In the genomic region with DNA sequence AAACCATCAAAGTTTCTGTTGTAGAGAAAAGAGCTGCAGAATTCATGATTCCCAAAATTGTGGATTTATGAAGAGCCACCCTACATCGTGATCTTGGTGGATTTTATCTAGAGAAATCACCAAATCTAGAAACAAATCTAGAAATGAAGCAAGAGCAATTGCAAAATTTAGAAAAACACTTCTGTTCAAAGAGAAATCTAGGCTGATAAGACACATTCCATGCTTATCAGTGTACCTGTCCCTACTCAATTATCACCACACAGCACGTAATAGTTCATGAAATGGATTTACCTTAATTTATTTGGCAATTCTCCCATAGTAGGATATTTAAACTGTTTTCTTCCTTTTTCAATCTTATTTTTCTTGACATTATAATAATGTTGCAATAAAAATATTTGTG, we compare ENCODE assay signal across 17 cellular contexts.
DNase-seq lines count a peak whose midpoint lies in the region; ATAC-seq and TF ChIP-seq lines count a peak whose summit lies in the region.
"Had no signal": no experiment of that assay in that cellular context is flagged by ENCODE, and none has a peak within 500 bp of the region (broad histone marks: within the 10 kb centered on the region; RNA-seq: fewer than 3 reads in every experiment).

No MANE protein-coding gene starts in this region.

- H3K4me1 Mint-ChIP-seq in activated CD8-positive, alpha-beta T cell treated with anti-CD3 and anti-CD28 coated beads for 36 hours (ENCODE audit: low read depth): no peaks in the 10 kb centered on the region
- H3K4me1 Mint-ChIP-seq in activated CD8-positive, alpha-beta T cell treated with anti-CD3 and anti-CD28 coated beads, Interleukin-2, amount 10 ng/mL, durations not matched to agents 7 days and 5 days (ENCODE audit: low read depth): no peaks in the 10 kb centered on the region
- peaks cover 10% of the 10 kb centered on the region for H3K4me1 Mint-ChIP-seq in activated naive CD8-positive, alpha-beta T cell (ENCODE audit: low read depth)
- H3K4me1 Mint-ChIP-seq in activated naive CD8-positive, alpha-beta T cell treated with anti-CD3 and anti-CD28 coated beads for 36 hours: peaks cover 5% of the 10 kb centered on the region
- H3K4me1 Mint-ChIP-seq in stimulated activated effector memory CD8-positive, alpha-beta T cell treated with anti-CD3 and anti-CD28 coated beads, Interleukin-12 subunit alpha, Interleukin-12 subunit beta, amount 100 ng/mL, for 72 hours: peaks cover 22% of the 10 kb centered on the region
- H3K4me1 Mint-ChIP-seq: B cell had no signal

- H3K27me3 Mint-ChIP-seq in activated CD8-positive, alpha-beta T cell treated with anti-CD3 and anti-CD28 coated beads for 36 hours: no peaks in the 10 kb centered on the region
- no peaks in the 10 kb centered on the region for H3K27me3 Mint-ChIP-seq in activated CD8-positive, alpha-beta T cell treated with anti-CD3 and anti-CD28 coated beads, Interleukin-2, amount 10 ng/mL, durations not matched to agents 7 days and 5 days (ENCODE audit: low read depth)
- H3K27me3 Mint-ChIP-seq in activated naive CD8-positive, alpha-beta T cell: no peaks in the 10 kb centered on the region
- H3K27me3 Mint-ChIP-seq in activated naive CD8-positive, alpha-beta T cell treated with anti-CD3 and anti-CD28 coated beads for 36 hours: no peaks in the 10 kb centered on the region
- H3K27me3 Mint-ChIP-seq: B cell; CD4-positive, CD25-positive, alpha-beta regulatory T cell; CD8-positive, alpha-beta memory T cell had no signal

- CTCF ChIA-PET in activated CD8-positive, alpha-beta T cell treated with anti-CD3 and anti-CD28 coated beads for 36 hours (lab: Charles Lee): interaction anchor here (0.7 to 2.1 kb wide), 3 partner anchors 182 to 249 kb away, joined by 3 to 9 read pairs (median 3); no protein-coding TSS in a partner anchor
- CTCF ChIA-PET in activated CD8-positive, alpha-beta T cell treated with anti-CD3 and anti-CD28 coated beads, Interleukin-2, amount 10 ng/mL, durations not matched to agents 7 days and 5 days (lab: Charles Lee): interaction anchor here (0.9 kb wide), 1 partner anchor 244 kb away, joined by 3 read pairs; no protein-coding TSS in a partner anchor

- no peaks in the 10 kb centered on the region for H3K9me3 ChIP-seq in HAP-1
- H3K9me3 ChIP-seq: BLaER1 had no signal

- H3K27me3 ChIP-seq in HAP-1 (ENCODE audit: low read depth): no peaks in the 10 kb centered on the region
- H3K27me3 ChIP-seq: BLaER1 had no signal

- intact Hi-C loops in activated CD8-positive, alpha-beta T cell treated with anti-CD3 and anti-CD28 coated beads for 36 hours (cut with micrococcal nuclease): no loop called here

- POLR2A ChIA-PET in activated CD8-positive, alpha-beta T cell treated with anti-CD3 and anti-CD28 coated beads for 36 hours (lab: Charles Lee): no interaction called here
- POLR2A ChIA-PET in activated CD8-positive, alpha-beta T cell treated with anti-CD3 and anti-CD28 coated beads, Interleukin-2, amount 10 ng/mL, durations not matched to agents 7 days and 5 days (lab: Charles Lee): no interaction called here

- H3K36me3 Mint-ChIP-seq in activated CD8-positive, alpha-beta T cell treated with anti-CD3 and anti-CD28 coated beads for 36 hours (ENCODE audit: low read depth): peaks cover 3% of the 10 kb centered on the region
- no peaks in the 10 kb centered on the region for H3K36me3 Mint-ChIP-seq in activated CD8-positive, alpha-beta T cell treated with anti-CD3 and anti-CD28 coated beads, Interleukin-2, amount 10 ng/mL, durations not matched to agents 7 days and 5 days (ENCODE audit: low read depth)
- peaks cover 5% of the 10 kb centered on the region for H3K36me3 Mint-ChIP-seq in activated naive CD8-positive, alpha-beta T cell
- H3K36me3 Mint-ChIP-seq in activated naive CD8-positive, alpha-beta T cell treated with anti-CD3 and anti-CD28 coated beads for 36 hours: peaks cover 15% of the 10 kb centered on the region
- H3K36me3 Mint-ChIP-seq in stimulated activated effector memory CD8-positive, alpha-beta T cell treated with anti-CD3 and anti-CD28 coated beads, Interleukin-12 subunit alpha, Interleukin-12 subunit beta, amount 100 ng/mL, for 72 hours: no peaks in the 10 kb centered on the region

- peak overlapping the region; percentile 25 for H3K27ac Mint-ChIP-seq in activated CD8-positive, alpha-beta T cell treated with anti-CD3 and anti-CD28 coated beads for 36 hours
- no peak overlapping the region for H3K27ac Mint-ChIP-seq in activated CD8-positive, alpha-beta T cell treated with anti-CD3 and anti-CD28 coated beads, Interleukin-2, amount 10 ng/mL, durations not matched to agents 7 days and 5 days
- H3K27ac Mint-ChIP-seq in activated naive CD8-positive, alpha-beta T cell: peak overlapping the region; percentile 54
- no peak overlapping the region for H3K27ac Mint-ChIP-seq in activated naive CD8-positive, alpha-beta T cell treated with anti-CD3 and anti-CD28 coated beads for 36 hours
- H3K27ac Mint-ChIP-seq in stimulated activated effector memory CD8-positive, alpha-beta T cell treated with anti-CD3 and anti-CD28 coated beads, Interleukin-12 subunit alpha, Interleukin-12 subunit beta, amount 100 ng/mL, for 72 hours: peak overlapping the region; percentile 52
- H3K27ac Mint-ChIP-seq: B cell; CD4-positive, CD25-positive, alpha-beta regulatory T cell; GM23338; HFFc6 had no signal

- no peaks in the 10 kb centered on the region for H3K9me3 Mint-ChIP-seq in activated CD8-positive, alpha-beta T cell treated with anti-CD3 and anti-CD28 coated beads for 36 hours
- H3K9me3 Mint-ChIP-seq in activated CD8-positive, alpha-beta T cell treated with anti-CD3 and anti-CD28 coated beads, Interleukin-2, amount 10 ng/mL, durations not matched to agents 7 days and 5 days (ENCODE audit: insufficient read depth): no peaks in the 10 kb centered on the region
- no peaks in the 10 kb centered on the region for H3K9me3 Mint-ChIP-seq in activated naive CD8-positive, alpha-beta T cell (ENCODE audit: low read depth)
- H3K9me3 Mint-ChIP-seq in activated naive CD8-positive, alpha-beta T cell treated with anti-CD3 and anti-CD28 coated beads for 36 hours: peaks cover 3% of the 10 kb centered on the region
- H3K9me3 Mint-ChIP-seq in stimulated activated effector memory CD8-positive, alpha-beta T cell treated with anti-CD3 and anti-CD28 coated beads, Interleukin-12 subunit alpha, Interleukin-12 subunit beta, amount 100 ng/mL, for 72 hours: no peaks in the 10 kb centered on the region
- H3K9me3 Mint-ChIP-seq: CD4-positive, CD25-positive, alpha-beta regulatory T cell; CD8-positive, alpha-beta memory T cell; GM23338; HFFc6 had no signal

- no peaks in the 10 kb centered on the region for H3K4me1 ChIP-seq in HAP-1

- no peak for TF ChIP-seq CTCF in activated CD8-positive, alpha-beta T cell treated with anti-CD3 and anti-CD28 coated beads for 36 hours (IDR thresholded peaks at IDR 0.05)

- no peak for ATAC-seq in activated CD8-positive, alpha-beta T cell treated with anti-CD3 and anti-CD28 coated beads for 36 hours
- ATAC-seq in activated CD8-positive, alpha-beta T cell treated with anti-CD3 and anti-CD28 coated beads, Interleukin-2, amount 10 ng/mL, durations not matched to agents 7 days and 5 days: no peak
- no peak for ATAC-seq in stimulated activated effector memory CD8-positive, alpha-beta T cell treated with anti-CD3 and anti-CD28 coated beads, Interleukin-12 subunit alpha, Interleukin-12 subunit beta, amount 100 ng/mL, for 72 hours
- ATAC-seq: GM23338 had no signal

- no peak overlapping the region for H3K4me3 ChIP-seq in HAP-1
- H3K4me3 ChIP-seq: BLaER1, GM23338 had no signal

- H3K36me3 ChIP-seq in HAP-1 (replicated peaks): no peaks in the 10 kb centered on the region

- in situ Hi-C loops in HAP-1 (cut with MboI; ENCODE audit: low sequenced_read_pairs): no loop called here

- no peak for DNase-seq in activated CD8-positive, alpha-beta T cell treated with anti-CD3 and anti-CD28 coated beads for 36 hours
- no peak for DNase-seq in activated CD8-positive, alpha-beta T cell treated with anti-CD3 and anti-CD28 coated beads, Interleukin-2, amount 10 ng/mL, durations not matched to agents 7 days and 5 days
- no peak for DNase-seq in activated naive CD8-positive, alpha-beta T cell treated with anti-CD3 and anti-CD28 coated beads for 36 hours
- no peak for DNase-seq in stimulated activated effector memory CD8-positive, alpha-beta T cell treated with anti-CD3 and anti-CD28 coated beads, Interleukin-12 subunit alpha, Interleukin-12 subunit beta, amount 100 ng/mL, for 72 hours (ENCODE audit: low spot score in 2 of 2)
- no peak for DNase-seq in HAP-1 (ENCODE audit: low spot score in 2 of 2)
- DNase-seq: Calu3; CD4-positive, CD25-positive, alpha-beta regulatory T cell; CD8-positive, alpha-beta memory T cell; DMS53; DMS79 treated with DMSO at 0.1 percent for 48 hours; GF-D8; H9; HFFc6 had no signal

- H3K4me3 Mint-ChIP-seq in activated CD8-positive, alpha-beta T cell treated with anti-CD3 and anti-CD28 coated beads for 36 hours: no peak overlapping the region
- no peak overlapping the region for H3K4me3 Mint-ChIP-seq in activated CD8-positive, alpha-beta T cell treated with anti-CD3 and anti-CD28 coated beads, Interleukin-2, amount 10 ng/mL, durations not matched to agents 7 days and 5 days
- no peak overlapping the region for H3K4me3 Mint-ChIP-seq in activated naive CD8-positive, alpha-beta T cell
- no peak overlapping the region for H3K4me3 Mint-ChIP-seq in activated naive CD8-positive, alpha-beta T cell treated with anti-CD3 and anti-CD28 coated beads for 36 hours
- no peak overlapping the region for H3K4me3 Mint-ChIP-seq in stimulated activated effector memory CD8-positive, alpha-beta T cell treated with anti-CD3 and anti-CD28 coated beads, Interleukin-12 subunit alpha, Interleukin-12 subunit beta, amount 100 ng/mL, for 72 hours
- H3K4me3 Mint-ChIP-seq: B cell; CD4-positive, CD25-positive, alpha-beta regulatory T cell; CD8-positive, alpha-beta memory T cell; GM23338; H9; HFFc6 had no signal

Comparison
In these comparisons a context has a peak if more than half of its experiments do, and no peak if none do; other contexts are left out.
1. H3K27ac Mint-ChIP-seq: peak in activated CD8-positive, alpha-beta T cell treated with anti-CD3 and anti-CD28 coated beads for 36 hours (single experiment), activated naive CD8-positive, alpha-beta T cell (single experiment) and stimulated activated effector memory CD8-positive, alpha-beta T cell treated with anti-CD3 and anti-CD28 coated beads, Interleukin-12 subunit alpha, Interleukin-12 subunit beta, amount 100 ng/mL, for 72 hours (single experiment); none in activated CD8-positive, alpha-beta T cell treated with anti-CD3 and anti-CD28 coated beads, Interleukin-2, amount 10 ng/mL, durations not matched to agents 7 days and 5 days (single experiment) and activated naive CD8-positive, alpha-beta T cell treated with anti-CD3 and anti-CD28 coated beads for 36 hours (single experiment).